Comparison of ENCODE assay signal across 1 cellular context in genomic region chr14:53984958-53985357, GRCh38. TPM values are rescaled to one million over a fixed set of nuclear protein-coding genes. Genes with fewer than 3 reads are reported as not detected.
"Had no signal": no experiment of that assay in that cellular context is flagged by ENCODE, and none has a peak within 500 bp of the region (broad histone marks: within the 10 kb centered on the region; RNA-seq: fewer than 3 reads in every experiment).

No MANE protein-coding gene starts in this region.

RNA-seq across cellular contexts. Expression of gene BMP4, which starts 28.3 kb away (rescaled TPM):
- polyA plus RNA-seq: naive thymus-derived CD8-positive, alpha-beta T cell had no signal
